8 cellular contexts compared by ENCODE assay signal in genomic region chr22:32796865-32797573, GRCh38. TPM values are rescaled to one million over a fixed set of nuclear protein-coding genes. Genes with fewer than 3 reads are reported as not detected.
DNase-seq lines count a peak whose midpoint lies in the region; ATAC-seq and TF ChIP-seq lines count a peak whose summit lies in the region.

No MANE protein-coding gene starts in this region.

- no peak overlapping the region for H3K9ac ChIP-seq in OCI-LY3 (ENCODE audit: low read length)

- H3K9me3 Mint-ChIP-seq in activated T-cell treated with anti-CD3 and anti-CD28 coated beads, Interleukin-2, amount 50 U/mL, for 72 hours = no peaks in the 10 kb centered on the region

- H3K9me3 ChIP-seq in OCI-LY3 (ENCODE audit: insufficient read depth, low read length) = no peaks in the 10 kb centered on the region
- no peaks in the 10 kb centered on the region for H3K9me3 ChIP-seq in neutrophil
- no peaks in the 10 kb centered on the region for H3K9me3 ChIP-seq in suprapubic skin

- DNase-seq in NK-92 treated with Interleukin-12 subunit alpha and Interleukin-12 subunit beta, amount 100 ng/mL, for 24 hours (lab: John Stamatoyannopoulos, UW) = peak; percentile 8
- DNase-seq in NK-92 (lab: John Stamatoyannopoulos, UW; ENCODE audit: unreplicated experiment) (no peak), fibroblast of peridontal ligament (ENCODE audit: extremely low read depth) (peak; percentile 76), suprapubic skin (ENCODE audit: low spot score in 2 of 2) (peak; percentile 83 to 88)
- peak; percentile 57 to 62 for DNase-seq in activated T-cell treated with anti-CD3 and anti-CD28 coated beads, Interleukin-2, amount 50 U/mL, for 72 hours

- H3K4me1 ChIP-seq in OCI-LY3 (ENCODE audit: low read length) = no peaks in the 10 kb centered on the region
- H3K4me1 ChIP-seq in neutrophil (ENCODE audit: control insufficient read depth in 1 of 2, insufficient read depth in 1 of 2, low read depth in 1 of 2, low read length in 1 of 2) = peaks cover 0 to 3% of the 10 kb centered on the region in 2 experiments
- peaks cover 24% of the 10 kb centered on the region for H3K4me1 ChIP-seq in suprapubic skin

- ATAC-seq in activated T-cell treated with anti-CD3 and anti-CD28 coated beads, Interleukin-2, amount 50 U/mL, for 72 hours (replicated peaks in 1 of 2) = peak; percentile 73 to 83
- ATAC-seq in GM21423 (IDR thresholded peaks at IDR 0.05; ENCODE audit: unreplicated experiment) = no peak

- H3K27me3 ChIP-seq in OCI-LY3 (ENCODE audit: low read depth, low read length) (peaks cover 48% of the 10 kb centered on the region), neutrophil (peaks cover 46% of the 10 kb centered on the region), suprapubic skin (no peaks in the 10 kb centered on the region)

- H3K4me3 Mint-ChIP-seq in activated T-cell treated with anti-CD3 and anti-CD28 coated beads, Interleukin-2, amount 50 U/mL, for 72 hours = no peak overlapping the region

- H3K4me1 Mint-ChIP-seq in activated T-cell treated with anti-CD3 and anti-CD28 coated beads, Interleukin-2, amount 50 U/mL, for 72 hours (ENCODE audit: low read depth) = peaks cover 10% of the 10 kb centered on the region

- H3K36me3 ChIP-seq in OCI-LY3 (replicated peaks; ENCODE audit: low read depth, low read length) (no peaks in the 10 kb centered on the region), neutrophil (no peaks in the 10 kb centered on the region), suprapubic skin (no peaks in the 10 kb centered on the region)

- peaks cover 58% of the 10 kb centered on the region for H3K27me3 Mint-ChIP-seq in activated T-cell treated with anti-CD3 and anti-CD28 coated beads, Interleukin-2, amount 50 U/mL, for 72 hours (ENCODE audit: low read depth)

- peak; percentile 94 for TF ChIP-seq CTCF in OCI-LY3 (IDR thresholded peaks at IDR 0.05; ENCODE audit: low read depth, low read length)
- TF ChIP-seq CTCF in neutrophil (IDR thresholded peaks at IDR 0.05) = peak; percentile 20
- TF ChIP-seq CTCF in suprapubic skin (IDR thresholded peaks at IDR 0.05) = peak; percentile 74 to 87

- H3K27ac ChIP-seq in OCI-LY3 (ENCODE audit: low read length) (no peak overlapping the region), neutrophil (no peak overlapping the region), suprapubic skin (no peak overlapping the region)

- no peak overlapping the region for H2AFZ ChIP-seq in OCI-LY3 (ENCODE audit: low read depth, low read length)

- TF ChIP-seq POLR2A in suprapubic skin (IDR thresholded peaks at IDR 0.05) = no peak

- H3K79me2 ChIP-seq in OCI-LY3 (ENCODE audit: low read length) = no peaks in the 10 kb centered on the region

- WGBS in suprapubic skin = 22% methylated on average over 9 of the region's 17 CpGs

- H3K4me2 ChIP-seq in OCI-LY3 (ENCODE audit: low read length) = peak overlapping the region; percentile 44

- no peaks in the 10 kb centered on the region for H4K20me1 ChIP-seq in OCI-LY3 (ENCODE audit: insufficient read depth, low read length)

- H3K4me3 ChIP-seq in OCI-LY3 (ENCODE audit: low read length) (no peak overlapping the region), neutrophil (ENCODE audit: low read depth in 1 of 2, low read length in 1 of 2) (no peak overlapping the region), suprapubic skin (no peak overlapping the region)

- no peak for TF ChIP-seq EP300 in suprapubic skin (IDR thresholded peaks at IDR 0.05)

- H3K27ac Mint-ChIP-seq in activated T-cell treated with anti-CD3 and anti-CD28 coated beads, Interleukin-2, amount 50 U/mL, for 72 hours = no peak overlapping the region

- H3K36me3 Mint-ChIP-seq in activated T-cell treated with anti-CD3 and anti-CD28 coated beads, Interleukin-2, amount 50 U/mL, for 72 hours (ENCODE audit: insufficient read depth in 2 of 2) = no peaks in the 10 kb centered on the region

RNA-seq across cellular contexts. Expression of gene TIMP3, which starts 4.5 kb away (rescaled TPM):
- total RNA-seq in activated T-cell treated with anti-CD3 and anti-CD28 coated beads, Interleukin-2, amount 50 U/mL, for 72 hours = under 1 TPM in 1 of 2 donors, not detected in 1; 0.07 TPM
- total RNA-seq in suprapubic skin = 100 to 1,000 TPM; 148 to 295 (median 170) TPM

Comparison
In these comparisons a context has a peak if more than half of its experiments do, and no peak if none do; other contexts are left out.
1. CTCF ChIP-seq: peak in every context shown above with its lines; median percentile 94 in OCI-LY3; 80 in suprapubic skin; 20 in neutrophil.
2. RNA of gene TIMP3, which starts 4.5 kb away (total RNA-seq): 148 to 295 TPM in suprapubic skin; 0.07 TPM in activated T-cell treated with anti-CD3 and anti-CD28 coated beads, Interleukin-2, amount 50 U/mL, for 72 hours; every median in the first group is over 100 times any median in the second.